8 cellular contexts compared by ENCODE assay signal in genomic region chr4:173332021-173332487, GRCh38. TPM values are rescaled to one million over a fixed set of nuclear protein-coding genes. Genes with fewer than 3 reads are reported as not detected.
A peak's percentile ranks its signal among the peaks of the same experiment; 100 is the strongest.
DNase-seq lines count a peak whose midpoint lies in the region; ATAC-seq and TF ChIP-seq lines count a peak whose summit lies in the region.

No MANE protein-coding gene starts in this region.

- H3K27ac ChIP-seq in PC-9: no peak overlapping the region

- no peaks in the 10 kb centered on the region for H3K9me3 Mint-ChIP-seq in stimulated activated effector memory CD8-positive, alpha-beta T cell treated with anti-CD3 and anti-CD28 coated beads, Interleukin-12 subunit alpha, Interleukin-12 subunit beta, amount 100 ng/mL, for 72 hours

- H3K9me2 ChIP-seq in PC-9 (ENCODE audit: insufficient read depth): no peaks in the 10 kb centered on the region

- no TSS peak for BruUV-seq in PC-9 (replicated peaks; lab: Mats Ljungman, UMichigan)

- ATAC-seq in stimulated activated effector memory CD8-positive, alpha-beta T cell treated with anti-CD3 and anti-CD28 coated beads, Interleukin-12 subunit alpha, Interleukin-12 subunit beta, amount 100 ng/mL, for 72 hours: no peak

- H3K4me3 Mint-ChIP-seq in stimulated activated effector memory CD8-positive, alpha-beta T cell treated with anti-CD3 and anti-CD28 coated beads, Interleukin-12 subunit alpha, Interleukin-12 subunit beta, amount 100 ng/mL, for 72 hours: peak overlapping the region; percentile 98

- POLR2A ChIA-PET in PC-9 (lab: Charles Lee; ENCODE audit: unreplicated experiment): interaction anchor here (0.6 to 0.7 kb wide), 2 partner anchors 444 to 880 kb away, joined by 3 to 6 read pairs; no protein-coding TSS in a partner anchor

- H3K36me3 ChIP-seq in PC-9 (ENCODE audit: low read depth): no peaks in the 10 kb centered on the region

- H3K4me1 Mint-ChIP-seq in stimulated activated effector memory CD8-positive, alpha-beta T cell treated with anti-CD3 and anti-CD28 coated beads, Interleukin-12 subunit alpha, Interleukin-12 subunit beta, amount 100 ng/mL, for 72 hours: peaks cover 26% of the 10 kb centered on the region

- no peak overlapping the region for H2AFZ ChIP-seq in PC-9

- intact Hi-C loops in PC-9 (cut with micrococcal nuclease; ENCODE audit: unreplicated experiment): no loop called here

- H3K27me3 ChIP-seq in PC-9 (ENCODE audit: insufficient read depth, low read depth): no peaks in the 10 kb centered on the region

- DNase-seq in SIG-M5 treated with dmso at 0.1 percent for 504 hours (lab: John Stamatoyannopoulos, UW; ENCODE audit: unreplicated experiment) (peak; percentile 71), SIG-M5 (lab: John Stamatoyannopoulos, UW) (no peak), PC-9 (no peak), epithelial cell of proximal tubule (ENCODE audit: low read depth) (no peak), DMS79 treated with DMSO at 0.1 percent for 48 hours (lab: John Stamatoyannopoulos, UW) (no peak), 8988T (no peak)
- DNase-seq in stimulated activated effector memory CD8-positive, alpha-beta T cell treated with anti-CD3 and anti-CD28 coated beads, Interleukin-12 subunit alpha, Interleukin-12 subunit beta, amount 100 ng/mL, for 72 hours (ENCODE audit: low spot score in 2 of 2): no peak
- no peak for DNase-seq in activated CD4-positive, CD25-positive, alpha-beta regulatory T cell treated with anti-CD3 and anti-CD28 coated beads, Interleukin-2, amount 50 U/mL, for 72 hours

- H3F3A ChIP-seq in PC-9 (ENCODE audit: insufficient read depth, low read depth): peaks cover 23% of the 10 kb centered on the region; the same call in 1 of the 2 replicates

- peaks cover 25% of the 10 kb centered on the region for H3K4me1 ChIP-seq in PC-9 (replicated peaks; ENCODE audit: insufficient read depth)

- H3K9me3 ChIP-seq in PC-9 (ENCODE audit: insufficient read depth, low read depth): no peaks in the 10 kb centered on the region

- no peaks in the 10 kb centered on the region for H4K20me1 ChIP-seq in PC-9 (ENCODE audit: insufficient read depth)

- H3K4me3 ChIP-seq in PC-9 (peak overlapping the region; percentile 94), epithelial cell of proximal tubule (ENCODE audit: low read depth, low read length) (peak overlapping the region; percentile 98)

- H3K4me2 ChIP-seq in PC-9: peak overlapping the region; percentile 84

- H3K36me3 Mint-ChIP-seq in stimulated activated effector memory CD8-positive, alpha-beta T cell treated with anti-CD3 and anti-CD28 coated beads, Interleukin-12 subunit alpha, Interleukin-12 subunit beta, amount 100 ng/mL, for 72 hours: peaks cover 86% of the 10 kb centered on the region

- H3K27ac Mint-ChIP-seq in stimulated activated effector memory CD8-positive, alpha-beta T cell treated with anti-CD3 and anti-CD28 coated beads, Interleukin-12 subunit alpha, Interleukin-12 subunit beta, amount 100 ng/mL, for 72 hours: peak overlapping the region; percentile 99

- peaks cover 31% of the 10 kb centered on the region for H3K79me2 ChIP-seq in PC-9 (ENCODE audit: low read depth)

- CTCF ChIA-PET in PC-9 (lab: Charles Lee): no interaction called here

- no peak for TF ChIP-seq CTCF in PC-9 (conservative IDR thresholded peaks at IDR 0.05)
- no peak for TF ChIP-seq CTCF in epithelial cell of proximal tubule (conservative IDR thresholded peaks at IDR 0.05; ENCODE audit: low read depth, low read length)

RNA-seq across cellular contexts. Expression of gene HMGB2, which starts 2.1 kb away (rescaled TPM):
- total RNA-seq in PC-9 (2021) (202 and 213 TPM in 2 replicates), epithelial cell of proximal tubule (222 and 277 TPM in 2 replicates)

RNA-seq across cellular contexts. Expression of gene SAP30, which starts 38.7 kb away (rescaled TPM):
- total RNA-seq in PC-9 (2021): 8.0 and 11.4 TPM in 2 replicates
- total RNA-seq in epithelial cell of proximal tubule: 32.6 and 34.0 TPM in 2 replicates
